ENCODE assay signal across 8 cellular contexts in genomic region chr10:95440756-95441546, GRCh38.
DNase-seq lines count a peak whose midpoint lies in the region; ATAC-seq lines count a peak whose summit lies in the region.
"Had no signal": no experiment of that assay in that cellular context is flagged by ENCODE, and none has a peak within 500 bp of the region (broad histone marks: within the 10 kb centered on the region; RNA-seq: fewer than 3 reads in every experiment).

No MANE protein-coding gene starts in this region.

- peaks cover 18% of the 10 kb centered on the region for H3K36me3 ChIP-seq in muscle layer of colon (ENCODE audit: insufficient read depth, low read length)

- peak overlapping the region; percentile 62 for H3K27ac ChIP-seq in muscle layer of colon (ENCODE audit: low read depth, low read length)

- H3K4me3 ChIP-seq in muscle layer of colon (ENCODE audit: low read depth in 1 of 2, low read length in 2 of 2): no peak overlapping the region

- ATAC-seq in GM19025 (IDR thresholded peaks at IDR 0.05; ENCODE audit: low read depth, unreplicated experiment) (peak; percentile 90), HG02571 (IDR thresholded peaks at IDR 0.05; ENCODE audit: unreplicated experiment) (peak; percentile 79)

- no peak overlapping the region for H3K9ac ChIP-seq in muscle layer of colon (ENCODE audit: low read length)

- DNase-seq in NCI-H1694 (lab: John Stamatoyannopoulos, UW) (peak; percentile 56), EL (no peak), ureter (ENCODE audit: low spot score) (no peak)
- no peak for DNase-seq in effector CD4-positive, alpha-beta T cell
- DNase-seq: activated gamma-delta T cell treated with Interleukin-2 at 50 U/mL for 16 hours had no signal

- peaks cover 83% of the 10 kb centered on the region for H3K4me1 ChIP-seq in muscle layer of colon (ENCODE audit: insufficient read depth, low read length)

- H3K9me3 ChIP-seq in muscle layer of colon (ENCODE audit: low read length): no peaks in the 10 kb centered on the region

- H3K27me3 ChIP-seq in muscle layer of colon (ENCODE audit: control insufficient read depth in 1 of 2, insufficient read depth in 2 of 2, low read length in 2 of 2): no peaks in the 10 kb centered on the region
